Comparison of ENCODE assay signal across 1 cellular context in the genomic region with DNA sequence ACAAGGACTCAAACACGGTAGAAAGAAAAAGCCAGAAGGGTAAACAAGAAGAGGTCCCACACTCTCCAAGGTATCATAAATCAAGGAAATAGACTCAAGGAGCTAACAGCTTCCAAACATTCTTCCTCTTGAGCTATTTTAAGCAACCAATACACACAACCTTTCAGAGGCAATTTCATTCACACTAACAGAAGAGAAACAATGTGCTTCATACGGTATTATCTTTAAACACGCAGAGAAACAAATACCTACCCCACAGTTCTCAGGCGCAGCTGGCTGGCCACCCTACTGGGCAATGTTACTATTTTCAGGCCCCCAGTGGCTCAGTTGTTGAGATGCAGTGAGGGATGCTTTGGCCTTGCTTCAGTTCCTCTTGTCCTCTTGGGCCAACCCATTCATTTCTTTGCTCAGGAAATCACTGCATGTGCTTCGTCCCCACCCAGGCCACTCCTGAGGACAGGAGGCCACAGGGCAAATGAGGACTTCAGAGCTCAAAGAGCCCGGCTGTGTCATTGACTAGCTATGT.
TF ChIP-seq lines count a peak whose summit lies in the region.

No MANE protein-coding gene starts in this region.

TF ChIP-seq in IMR-90, 13 proteins besides CTCF, POLR2A, EP300 and RAD21:
- TF ChIP-seq FOS (IDR thresholded peaks at IDR 0.05; ENCODE audit: low read depth, low read length) (no peak), USF2 (IDR thresholded peaks at IDR 0.05; ENCODE audit: low read depth, low read length) (no peak), MAFK (IDR thresholded peaks at IDR 0.05; ENCODE audit: low read depth, low read length) (no peak), MXI1 (IDR thresholded peaks at IDR 0.05; ENCODE audit: borderline replicate concordance, low read depth, low read length) (no peak), CEBPB (IDR thresholded peaks at IDR 0.05; ENCODE audit: low read depth, low read length) (no peak), NFE2L2 (IDR thresholded peaks at IDR 0.05; ENCODE audit: low read depth, low read length) (no peak), CHD1 (IDR thresholded peaks at IDR 0.05; ENCODE audit: low read depth, low read length) (no peak), SMC3 (IDR thresholded peaks at IDR 0.05; ENCODE audit: low read depth, low read length) (no peak), MAZ (IDR thresholded peaks at IDR 0.05; ENCODE audit: borderline replicate concordance, low read depth, low read length) (no peak), BHLHE40 (IDR thresholded peaks at IDR 0.05; ENCODE audit: low read depth, low read length) (no peak), RCOR1 (IDR thresholded peaks at IDR 0.05; ENCODE audit: insufficient replicate concordance, low read length) (no peak), RFX5 (IDR thresholded peaks at IDR 0.05; ENCODE audit: low read depth, low read length) (no peak)
- TF ChIP-seq, protein P1, sequence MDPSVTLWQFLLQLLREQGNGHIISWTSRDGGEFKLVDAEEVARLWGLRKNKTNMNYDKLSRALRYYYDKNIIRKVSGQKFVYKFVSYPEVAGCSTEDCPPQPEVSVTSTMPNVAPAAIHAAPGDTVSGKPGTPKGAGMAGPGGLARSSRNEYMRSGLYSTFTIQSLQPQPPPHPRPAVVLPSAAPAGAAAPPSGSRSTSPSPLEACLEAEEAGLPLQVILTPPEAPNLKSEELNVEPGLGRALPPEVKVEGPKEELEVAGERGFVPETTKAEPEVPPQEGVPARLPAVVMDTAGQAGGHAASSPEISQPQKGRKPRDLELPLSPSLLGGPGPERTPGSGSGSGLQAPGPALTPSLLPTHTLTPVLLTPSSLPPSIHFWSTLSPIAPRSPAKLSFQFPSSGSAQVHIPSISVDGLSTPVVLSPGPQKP (IDR thresholded peaks at IDR 0.05; ENCODE audit: borderline replicate concordance, low read depth, low read length) = no peak
